8 cellular contexts compared by ENCODE assay signal in the genomic region with DNA sequence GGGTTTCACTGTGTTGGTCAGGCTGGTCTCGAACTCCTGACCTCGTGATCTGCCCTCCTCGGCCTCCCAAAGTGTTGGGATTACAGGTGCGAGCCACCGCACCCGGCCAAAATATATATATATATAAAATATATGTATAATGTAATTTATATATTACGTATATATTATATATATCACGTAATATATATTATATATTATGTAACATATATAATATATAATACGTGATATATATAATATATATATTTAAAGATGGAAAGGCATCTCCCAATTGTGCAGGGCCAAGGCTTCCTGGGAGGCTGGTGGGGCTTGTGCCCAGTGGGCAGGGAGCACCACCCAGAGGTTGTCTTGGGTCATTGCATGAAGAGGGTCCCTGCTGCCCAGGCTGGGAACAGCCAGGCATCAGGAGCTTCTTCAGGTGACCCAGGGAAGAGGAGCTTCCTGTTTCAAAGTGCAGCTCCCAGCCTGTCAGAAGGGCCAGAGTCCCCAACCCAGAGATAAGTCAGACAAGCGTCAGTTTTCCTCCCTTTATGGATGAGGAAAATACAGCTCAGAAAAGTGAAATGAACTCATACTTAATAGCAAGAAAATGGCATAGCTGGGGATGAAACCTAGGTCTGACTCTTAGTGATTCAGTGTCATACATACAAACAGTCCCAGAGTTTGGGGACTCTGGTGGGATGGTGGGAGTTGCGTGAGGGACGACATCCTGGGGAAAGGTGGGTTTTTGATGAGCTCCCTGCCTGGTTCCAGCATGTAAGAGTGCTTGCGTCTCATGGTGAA. TPM values are rescaled to one million over a fixed set of nuclear protein-coding genes. Genes with fewer than 3 reads are reported as not detected.
DNase-seq lines count a peak whose midpoint lies in the region; ATAC-seq and TF ChIP-seq lines count a peak whose summit lies in the region.

No MANE protein-coding gene starts in this region.

- TF ChIP-seq POLR2A in gastrocnemius medialis (IDR thresholded peaks at IDR 0.05): no peak

- peaks cover 9% of the 10 kb centered on the region for H3K4me1 Mint-ChIP-seq in activated naive CD8-positive, alpha-beta T cell treated with anti-CD3 and anti-CD28 coated beads, Interleukin-2, amount 50 U/mL, for 24 hours

- no peaks in the 10 kb centered on the region for H3K27me3 Mint-ChIP-seq in activated naive CD8-positive, alpha-beta T cell treated with anti-CD3 and anti-CD28 coated beads, Interleukin-2, amount 50 U/mL, for 24 hours

- intact Hi-C loops in gastrocnemius medialis (cut with DNase I; ENCODE audit: low total_unique reads): loop anchor here (1.0 kb wide), 1 partner anchor 66 kb away; no protein-coding TSS in a partner anchor

- no peak overlapping the region for H3K27ac Mint-ChIP-seq in activated naive CD8-positive, alpha-beta T cell treated with anti-CD3 and anti-CD28 coated beads, Interleukin-2, amount 50 U/mL, for 24 hours

- H3K36me3 ChIP-seq in right atrium auricular region (peaks cover 23% of the 10 kb centered on the region), gastrocnemius medialis (peaks cover 0 to 30% of the 10 kb centered on the region in 2 donors)

- peaks cover 25% of the 10 kb centered on the region for H3K36me3 Mint-ChIP-seq in activated naive CD8-positive, alpha-beta T cell treated with anti-CD3 and anti-CD28 coated beads, Interleukin-2, amount 50 U/mL, for 24 hours (ENCODE audit: low read depth)

- H3K27me3 ChIP-seq in right atrium auricular region (no peaks in the 10 kb centered on the region), gastrocnemius medialis (no peaks in the 10 kb centered on the region)

- DNase-seq in GM10248 (ENCODE audit: extremely low spot score): peak; percentile 82
- DNase-seq in NCI-H1092 (lab: John Stamatoyannopoulos, UW): peak; percentile 73
- peak; percentile 78 for DNase-seq in SKM-1 treated with dmso at 0.1 percent for 144 hours (lab: John Stamatoyannopoulos, UW; ENCODE audit: unreplicated experiment)
- DNase-seq in activated naive CD8-positive, alpha-beta T cell treated with anti-CD3 and anti-CD28 coated beads, Interleukin-2, amount 50 U/mL, for 24 hours: peak; percentile 65
- DNase-seq in right atrium auricular region (ENCODE audit: low spot score): no peak
- peak in 1 of 2 donors; percentile 43 for DNase-seq in gastrocnemius medialis
- no peak for DNase-seq in ureter (ENCODE audit: low spot score)

- CTCF ChIA-PET in GM10248 (lab: Yijun Ruan, JAX): interaction anchor here (0.6 to 14.3 kb wide), 72 partner anchors 9 to 473 kb away, joined by 3 to 369 read pairs (median 4); a partner anchor contains a TSS

- POLR2A ChIA-PET in GM10248 (lab: Yijun Ruan, JAX): interaction anchor here (0.7 kb wide), 1 partner anchor 60 kb away, joined by 3 read pairs; no protein-coding TSS in a partner anchor

- H3K4me3 ChIP-seq in right atrium auricular region (no peak overlapping the region), gastrocnemius medialis (no peak overlapping the region)

- no peaks in the 10 kb centered on the region for H3K9me3 Mint-ChIP-seq in activated naive CD8-positive, alpha-beta T cell treated with anti-CD3 and anti-CD28 coated beads, Interleukin-2, amount 50 U/mL, for 24 hours

- H3K9me3 ChIP-seq in right atrium auricular region (no peaks in the 10 kb centered on the region), gastrocnemius medialis (no peaks in the 10 kb centered on the region)

- H3K27ac ChIP-seq in right atrium auricular region (no peak overlapping the region), gastrocnemius medialis (no peak overlapping the region)

- in situ Hi-C loops in gastrocnemius medialis (cut with MboI; ENCODE audit: low sequenced_read_pairs in 4 of 4): loop anchor here in 3 of 4 donors (10.0 kb wide), 1 partner anchor 62 kb away; no protein-coding TSS in a partner anchor

- TF ChIP-seq CTCF in GM10248 (IDR thresholded peaks at IDR 0.05; ENCODE audit: control extremely low read depth, extremely low read depth, low read depth, missing control alignments): peak; percentile 89
- TF ChIP-seq CTCF in right atrium auricular region (IDR thresholded peaks at IDR 0.05): peak; percentile 72 to 82
- TF ChIP-seq CTCF in gastrocnemius medialis (IDR thresholded peaks at IDR 0.05 in 4 of 5, conservative IDR thresholded peaks at IDR 0.05 in 1 of 5): peak; percentile 59 to 82 (median 63)

- ATAC-seq in activated naive CD8-positive, alpha-beta T cell treated with anti-CD3 and anti-CD28 coated beads, Interleukin-2, amount 50 U/mL, for 24 hours: peak; percentile 88
- ATAC-seq in gastrocnemius medialis (peak; percentile 48 to 86), HG02973 (IDR thresholded peaks at IDR 0.05; ENCODE audit: unreplicated experiment) (no peak)

- H3K4me3 Mint-ChIP-seq in activated naive CD8-positive, alpha-beta T cell treated with anti-CD3 and anti-CD28 coated beads, Interleukin-2, amount 50 U/mL, for 24 hours: no peak overlapping the region

- H3K4me1 ChIP-seq in right atrium auricular region (peaks cover 0 to 15% of the 10 kb centered on the region in 2 donors), gastrocnemius medialis (no peaks in the 10 kb centered on the region)

RNA-seq across cellular contexts. Expression of a gene that starts 12.0 kb away (rescaled TPM):
- total RNA-seq in right atrium auricular region: 10 to 100 TPM; 18.5 to 26.3 TPM
- 10 to 100 TPM; 18.8 to 42.8 (median 24.1) TPM for total RNA-seq in gastrocnemius medialis
- 68.9 TPM for total RNA-seq in ureter

RNA-seq across cellular contexts. Expression of a gene that starts 21.1 kb away (rescaled TPM):
- total RNA-seq in right atrium auricular region (under 1 TPM in 1 of 2 donors, not detected in 1; 0.24 TPM), gastrocnemius medialis (not detected), ureter (0.36 TPM)

RNA-seq across cellular contexts. Expression of a gene that starts 44.2 kb away (rescaled TPM):
- total RNA-seq in right atrium auricular region (10 to 100 TPM; 10.8 to 19.9 TPM), gastrocnemius medialis (1 to 10 TPM; 5.0 to 6.9 (median 6.2) TPM), ureter (13.3 TPM)

RNA-seq across cellular contexts. Expression of a gene that starts 44.4 kb away (rescaled TPM):
- total RNA-seq in right atrium auricular region (1 to 10 TPM in 1 of 2 donors, under 1 TPM in 1; 0.85 to 1.8 TPM), gastrocnemius medialis (1 to 10 TPM in 1 of 4 donors, under 1 TPM in 3; 0.61 to 4.2 (median 0.62) TPM), ureter (3.3 TPM)

Comparison
In these comparisons a context has a peak if more than half of its experiments do, and no peak if none do; other contexts are left out.
1. DNase-seq: peak in GM10248 (single experiment), NCI-H1092 (single experiment), SKM-1 treated with dmso at 0.1 percent for 144 hours (single experiment) and activated naive CD8-positive, alpha-beta T cell treated with anti-CD3 and anti-CD28 coated beads, Interleukin-2, amount 50 U/mL, for 24 hours (single experiment); none in right atrium auricular region (single experiment) and ureter (single experiment).
2. Peak in every context shown above with its lines, with median percentiles within 50 percentile points of each other: CTCF ChIP-seq.